In genomic region chr12:8635342-8636006, GRCh38 we compare ENCODE assay signal across 11 cellular contexts. TPM values are rescaled to one million over a fixed set of nuclear protein-coding genes. Genes with fewer than 3 reads are reported as not detected.
DNase-seq lines count a peak whose midpoint lies in the region; ATAC-seq and TF ChIP-seq lines count a peak whose summit lies in the region.
"Not testable (repeated sequence)": the region's sequence is repeated elsewhere in the genome, so short reads cannot be mapped to it uniquely, and the experiment has no call there.
"Had no signal": no experiment of that assay in that cellular context is flagged by ENCODE, and none has a peak within 500 bp of the region (broad histone marks: within the 10 kb centered on the region; RNA-seq: fewer than 3 reads in every experiment).

No MANE protein-coding gene starts in this region.

- H2BK5ac ChIP-seq in mesendoderm (ENCODE audit: low read length), result peak overlapping the region; percentile 95

- H3K23ac ChIP-seq in mesendoderm (ENCODE audit: low read length), result not testable (repeated sequence)

- POLR2A ChIA-PET in WTC11 (lab: Charles Lee), result not testable (repeated sequence)

- peak overlapping the region; percentile 97 for H2BK120ac ChIP-seq in mesendoderm (ENCODE audit: low read depth, low read length)

- peak overlapping the region; percentile 62 for H4K5ac ChIP-seq in mesendoderm (ENCODE audit: low read length)

- CTCF ChIA-PET in WTC11 (lab: Charles Lee), result interaction anchor here (1.2 kb wide), 1 partner anchor 22 kb away, joined by 3 read pairs; no protein-coding TSS in a partner anchor

- H3K27ac ChIP-seq in 22Rv1 (peak overlapping the region; percentile 23; the same call in 1 of the 2 replicates), HUES48 (ENCODE audit: low read depth, low read length) (peak overlapping the region; percentile 79), epithelial cell of prostate (peak overlapping the region; percentile 72), mesendoderm (ENCODE audit: low read depth, low read length) (peak overlapping the region; percentile 56)

- not testable (repeated sequence) for H3K4me2 ChIP-seq in mesendoderm (ENCODE audit: low read length)

- peaks cover 28% of the 10 kb centered on the region for H3K27me3 Mint-ChIP-seq in WTC11 (ENCODE audit: low read depth)

- peaks cover 59% of the 10 kb centered on the region for H3K4me1 Mint-ChIP-seq in WTC11

- no CpG with 5 or more reads among the region's 9 CpGs for WGBS in mesendoderm (ENCODE audit: extremely low coverage, insufficient coverage, low lambda C conversion rate)

- H3K9me3 Mint-ChIP-seq in WTC11, result peaks cover 24% of the 10 kb centered on the region

- H2AK5ac ChIP-seq in mesendoderm (ENCODE audit: low read length), result peak overlapping the region; percentile 81

- not testable (repeated sequence) for H3K79me1 ChIP-seq in mesendoderm (ENCODE audit: low read length)

- H3K27me3 ChIP-seq in HUES48 (ENCODE audit: control insufficient read depth, insufficient read depth, low read length); mesendoderm (ENCODE audit: insufficient read depth, low read length, poor library complexity): not testable (repeated sequence)

- not testable (repeated sequence) for H3K79me2 ChIP-seq in mesendoderm (ENCODE audit: control insufficient read depth, insufficient read depth, low read length)

- H3K27ac Mint-ChIP-seq in WTC11, result peak overlapping the region; percentile 98

- H3K36me3 Mint-ChIP-seq in WTC11, result peaks cover 21% of the 10 kb centered on the region

- H3K4me1 ChIP-seq in HUES48 (ENCODE audit: control insufficient read depth, insufficient read depth, low read length) (peaks cover 28% of the 10 kb centered on the region), mesendoderm (ENCODE audit: control insufficient read depth, low read depth, low read length) (peaks cover 20% of the 10 kb centered on the region)

- peak overlapping the region; percentile 62 for H3K4ac ChIP-seq in mesendoderm (ENCODE audit: low read depth, low read length)

- DNase-seq in NCI-H82 treated with DMSO at 0.1 percent for 48 hours (lab: John Stamatoyannopoulos, UW; ENCODE audit: unreplicated experiment) (peak; percentile 33), iPS DF 19.7 (ENCODE audit: low read depth, low spot score) (peak; percentile 52), mesendoderm (peak; percentile 82), renal cortical epithelial cell (ENCODE audit: low read depth) (peak; percentile 47)
- not testable (repeated sequence) for DNase-seq in WTC11 (ENCODE audit: low spot score); epithelial cell of prostate (ENCODE audit: low read depth, low spot score)

- not testable (repeated sequence) for H3K4me3 Mint-ChIP-seq in WTC11

- peak overlapping the region; percentile 61 for H3K18ac ChIP-seq in mesendoderm (ENCODE audit: low read length)

- peak; percentile 50 for ATAC-seq in WTC11

- not testable (repeated sequence) for H3K36me3 ChIP-seq in HUES48 (ENCODE audit: control insufficient read depth, insufficient read depth, low read length); mesendoderm (ENCODE audit: control insufficient read depth, insufficient read depth, low read length)

- H4K8ac ChIP-seq in mesendoderm (ENCODE audit: low read depth, low read length), result not testable (repeated sequence)

- H2BK15ac ChIP-seq in mesendoderm (replicated peaks; ENCODE audit: low read depth), result not testable (repeated sequence)

- H3K9ac ChIP-seq in HUES48 (ENCODE audit: low read depth, low read length); mesendoderm (ENCODE audit: low read length): not testable (repeated sequence)

- TF ChIP-seq CTCF in 22Rv1 (IDR thresholded peaks at IDR 0.05); WTC11 (IDR thresholded peaks at IDR 0.05): not testable (repeated sequence)

- not testable (repeated sequence) for H3K9me3 ChIP-seq in HUES48 (ENCODE audit: control insufficient read depth, insufficient read depth, low read length)

- peak overlapping the region; percentile 15 for H3K56ac ChIP-seq in mesendoderm (ENCODE audit: low read length)

- not testable (repeated sequence) for H3K4me3 ChIP-seq in HUES48 (ENCODE audit: low read depth, low read length); mesendoderm (ENCODE audit: low read length)

TF ChIP-seq in WTC11, 78 proteins besides CTCF, POLR2A, EP300 and RAD21:
- TF ChIP-seq ZSCAN18 (CRISPR knock-in tag; IDR thresholded peaks at IDR 0.05), result peak; percentile 90; the same call in 1 of the 2 replicates
- peak; percentile 37; the same call in 1 of the 2 replicates for TF ChIP-seq ZNF423 (CRISPR knock-in tag; IDR thresholded peaks at IDR 0.05)
- TF ChIP-seq ZNF532 (CRISPR knock-in tag; IDR thresholded peaks at IDR 0.05; ENCODE audit: borderline replicate concordance), result peak; percentile 75; the same call in 1 of the 2 replicates
- TF ChIP-seq MAX (CRISPR knock-in tag; IDR thresholded peaks at IDR 0.05), result peak; percentile 63; the same call in 1 of the 2 replicates
TF ChIP-seq in WTC11: peak in this region for 4; not testable (repeated sequence) for 74.

RNA-seq across cellular contexts. Expression of gene AICDA, which starts 22.8 kb away (rescaled TPM):
- total RNA-seq in WTC11 (2021), result 0.13 TPM in 1 of 3 replicates, not detected in the others
- polyA plus RNA-seq in mesendoderm (2013, experiment 1 of 2), result 0.48 TPM
- polyA plus RNA-seq in mesendoderm (2013, experiment 2 of 2), result 0.60 TPM
- 0.30 and 0.52 TPM in 2 replicates for total RNA-seq in renal cortical epithelial cell
- total RNA-seq: Caco-2, H4 had no signal
- polyA plus RNA-seq: CD8-positive, alpha-beta memory T cell had no signal

RNA-seq across cellular contexts. Expression of gene MFAP5, which starts 27.2 kb away (rescaled TPM):
- 0.69 to 0.96 TPM in 2 of 3 replicates, not detected in the other for total RNA-seq in WTC11 (2021)
- 1.2 TPM for polyA plus RNA-seq in mesendoderm (2013, experiment 1 of 2)
- polyA plus RNA-seq in mesendoderm (2013, experiment 2 of 2), result 1.3 TPM
- total RNA-seq in renal cortical epithelial cell, result 0.85 and 3.3 TPM in 2 replicates
- total RNA-seq: CD8-positive, alpha-beta memory T cell; H4 had no signal
- polyA plus RNA-seq: CD8-positive, alpha-beta memory T cell had no signal

Comparison
In these comparisons a context has a peak if more than half of its experiments do, and no peak if none do; other contexts are left out.
1. H3K27ac ChIP-seq: peak in every context shown above with its lines; median percentile 79 in HUES48; 72 in epithelial cell of prostate; 56 in mesendoderm; 23 in 22Rv1.